In genomic region chr2:109434351-109434750, GRCh38 we compare ENCODE assay signal across 17 cellular contexts.
"Had no signal": no experiment of that assay in that cellular context is flagged by ENCODE, and none has a peak within 500 bp of the region (broad histone marks: within the 10 kb centered on the region; RNA-seq: fewer than 3 reads in every experiment).

No MANE protein-coding gene starts in this region.

- H3K9me3 ChIP-seq: heart left ventricle, mucosa of descending colon, neutrophil, ovary, transverse colon had no signal

- H3K36me3 ChIP-seq: ovary, transverse colon had no signal

- H3K4me3 ChIP-seq: coronary artery, heart left ventricle, mucosa of descending colon, ovary, transverse colon had no signal

- H3K36me3 Mint-ChIP-seq: stimulated activated effector memory CD8-positive, alpha-beta T cell treated with anti-CD3 and anti-CD28 coated beads, Interleukin-12 subunit alpha, Interleukin-12 subunit beta, amount 100 ng/mL, for 72 hours had no signal

- H3K27ac ChIP-seq: neutrophil, ovary, transverse colon had no signal

- H3K9me3 Mint-ChIP-seq: stimulated activated effector memory CD8-positive, alpha-beta T cell treated with anti-CD3 and anti-CD28 coated beads, Interleukin-12 subunit alpha, Interleukin-12 subunit beta, amount 100 ng/mL, for 72 hours had no signal

- H3K4me1 Mint-ChIP-seq: stimulated activated effector memory CD8-positive, alpha-beta T cell treated with anti-CD3 and anti-CD28 coated beads, Interleukin-12 subunit alpha, Interleukin-12 subunit beta, amount 100 ng/mL, for 72 hours had no signal

- H3K27me3 ChIP-seq: heart left ventricle, neutrophil, ovary, transverse colon had no signal

- ATAC-seq: heart left ventricle; mucosa of descending colon; naive thymus-derived CD8-positive, alpha-beta T cell; right cardiac atrium; stimulated activated effector memory CD8-positive, alpha-beta T cell treated with anti-CD3 and anti-CD28 coated beads, Interleukin-12 subunit alpha, Interleukin-12 subunit beta, amount 100 ng/mL, for 72 hours; stimulated activated naive CD8-positive, alpha-beta T cell treated with anti-CD3 and anti-CD28 coated beads, Interleukin-15, Interleukin-2, amounts not matched to agents 100 U/mL and 50 U/mL, for 24 hours had no signal

- H3K27ac Mint-ChIP-seq: naive thymus-derived CD8-positive, alpha-beta T cell; progenitor cell of endocrine pancreas; stimulated activated effector memory CD8-positive, alpha-beta T cell treated with anti-CD3 and anti-CD28 coated beads, Interleukin-12 subunit alpha, Interleukin-12 subunit beta, amount 100 ng/mL, for 72 hours had no signal

- DNase-seq: effector CD4-positive, alpha-beta T cell; hypothalamus; kidney glomerular epithelial cell; mammary epithelial cell; mucosa of descending colon; naive thymus-derived CD8-positive, alpha-beta T cell; ovary; stimulated activated CD4-positive, alpha-beta T cell treated with anti-CD3 and anti-CD28 coated beads, Interleukin-4, amount 100 ng/mL, for 1 hour; stimulated activated CD8-positive, alpha-beta memory T cell treated with anti-CD3 and anti-CD28 coated beads, Interleukin-4, amount 100 ng/mL, for 48 hours; stimulated activated naive CD8-positive, alpha-beta T cell treated with anti-CD3 and anti-CD28 coated beads, Interleukin-15, Interleukin-2, amounts not matched to agents 100 U/mL and 50 U/mL, for 24 hours; transverse colon had no signal

- H3K4me3 Mint-ChIP-seq: naive thymus-derived CD8-positive, alpha-beta T cell; stimulated activated effector memory CD8-positive, alpha-beta T cell treated with anti-CD3 and anti-CD28 coated beads, Interleukin-12 subunit alpha, Interleukin-12 subunit beta, amount 100 ng/mL, for 72 hours had no signal

- H3K27me3 Mint-ChIP-seq: naive thymus-derived CD8-positive, alpha-beta T cell had no signal
